In genomic region chr12:109767991-109768900, GRCh38 we compare ENCODE assay signal across 16 cellular contexts. TPM values are rescaled to one million over a fixed set of nuclear protein-coding genes. Genes with fewer than 3 reads are reported as not detected.
DNase-seq lines count a peak whose midpoint lies in the region; ATAC-seq and TF ChIP-seq lines count a peak whose summit lies in the region.
"Had no signal": no experiment of that assay in that cellular context is flagged by ENCODE, and none has a peak within 500 bp of the region (broad histone marks: within the 10 kb centered on the region; RNA-seq: fewer than 3 reads in every experiment).

No MANE protein-coding gene starts in this region.

- no peak overlapping the region for H3K4me3 Mint-ChIP-seq in endodermal cell
- H3K4me3 Mint-ChIP-seq: CD4-positive, alpha-beta T cell had no signal

- H3K27me3 ChIP-seq in endodermal cell (ENCODE audit: control insufficient read depth, insufficient read depth, low read length, poor library complexity, severe bottlenecking), result no peaks in the 10 kb centered on the region
- H3K27me3 ChIP-seq: ascending aorta had no signal

- H3K4me1 ChIP-seq in endodermal cell (ENCODE audit: control insufficient read depth, insufficient read depth, low read length), result no peaks in the 10 kb centered on the region
- H3K4me1 ChIP-seq: ascending aorta had no signal

- peaks cover 5% of the 10 kb centered on the region for H3K9me3 Mint-ChIP-seq in endodermal cell
- H3K9me3 Mint-ChIP-seq: CD4-positive, alpha-beta T cell had no signal

- no peak for TF ChIP-seq CTCF in endodermal cell (conservative IDR thresholded peaks at IDR 0.05)
- TF ChIP-seq CTCF in omental fat pad (IDR thresholded peaks at IDR 0.05), result no peak

- intact Hi-C loops in cardiac septum (cut with DNase I) (no loop called here), left cardiac atrium (cut with DNase I) (no loop called here)

- H3K9ac ChIP-seq in endodermal cell (ENCODE audit: extremely low read depth, low read length, poor library complexity, severe bottlenecking), result no peak overlapping the region

- H3K36me3 Mint-ChIP-seq in endodermal cell (ENCODE audit: low read depth), result peaks cover 14% of the 10 kb centered on the region

- no peak for ATAC-seq in left cardiac atrium
- ATAC-seq in omental fat pad (ENCODE audit: low FRiP score), result no peak
- ATAC-seq: mucosa of descending colon had no signal

- DNase-seq in cardiac septum (ENCODE audit: low spot score) (peak; percentile 67), left cardiac atrium (no peak), endodermal cell (peak; percentile 49), omental fat pad (ENCODE audit: low spot score) (peak; percentile 11), NOMO-1 treated with dmso at 0.1 percent for 144 hours (lab: John Stamatoyannopoulos, UW; ENCODE audit: unreplicated experiment) (no peak), RKO (ENCODE audit: low spot score) (no peak), NOMO-1 treated with DMSO at 0.1 percent for 48 hours (lab: John Stamatoyannopoulos, UW; ENCODE audit: unreplicated experiment) (no peak)
- DNase-seq: activated CD4-positive, alpha-beta T cell treated with anti-CD3 and anti-CD28 coated beads for 4 hours; activated gamma-delta T cell treated with Interleukin-2 at 50 U/mL for 16 hours; mucosa of descending colon; NCI-H1092 treated with DMSO at 0.1 percent for 48 hours; NCI-H2081; NCI-H510A; retina had no signal

- H3K4me1 Mint-ChIP-seq in endodermal cell, result peaks cover 3% of the 10 kb centered on the region

- H3K4me3 ChIP-seq in endodermal cell (ENCODE audit: low read length), result no peak overlapping the region
- H3K4me3 ChIP-seq: ascending aorta, mucosa of descending colon had no signal

- H3K27me3 Mint-ChIP-seq in endodermal cell (ENCODE audit: insufficient read depth), result no peaks in the 10 kb centered on the region
- H3K27me3 Mint-ChIP-seq: CD4-positive, alpha-beta T cell had no signal

- 94 to 95% methylated on average over 25 to 54 of the region's 54 CpGs for WGBS in endodermal cell (ENCODE audit: insufficient coverage in 1 of 2, insufficient read length in 1 of 2), 2 experiments

- H3K27ac ChIP-seq in endodermal cell (ENCODE audit: low read depth, low read length), result no peak overlapping the region
- H3K27ac ChIP-seq: ascending aorta had no signal

- no peak overlapping the region for H3K27ac Mint-ChIP-seq in endodermal cell
- H3K27ac Mint-ChIP-seq: CD4-positive, alpha-beta T cell had no signal

- peaks cover 10% of the 10 kb centered on the region for H3K36me3 ChIP-seq in endodermal cell (ENCODE audit: control insufficient read depth, insufficient read depth, low read length)
- H3K36me3 ChIP-seq: ascending aorta had no signal

- no peaks in the 10 kb centered on the region for H3K9me3 ChIP-seq in endodermal cell (ENCODE audit: control insufficient read depth, low read length)

RNA-seq across cellular contexts. Expression of gene FAM222A, which starts 54.6 kb away (rescaled TPM):
- total RNA-seq in cardiac septum (7.8 TPM), left cardiac atrium (10 to 100 TPM; 14.5 to 21.8 TPM), endodermal cell (10 to 100 TPM; 21.6 to 24.4 TPM), omental fat pad (1 to 10 TPM in 2 of 4 donors, under 1 TPM in 1, not detected in 1; 0.94 to 2.6 (median 2.3) TPM)
- polyA plus RNA-seq in endodermal cell (2013, experiment 1 of 2), result 8.7 TPM
- polyA plus RNA-seq in endodermal cell (2013, experiment 2 of 2), result 8.7 TPM

Comparison
In these comparisons a context has a peak if more than half of its experiments do, and no peak if none do; other contexts are left out.
1. DNase-seq: peak in cardiac septum (single experiment), endodermal cell (single experiment) and omental fat pad (single experiment); none in left cardiac atrium (single experiment), NOMO-1 treated with dmso at 0.1 percent for 144 hours (single experiment), RKO (single experiment) and NOMO-1 treated with DMSO at 0.1 percent for 48 hours (single experiment).